Comparison of ENCODE assay signal across 8 cellular contexts in the genomic region with DNA sequence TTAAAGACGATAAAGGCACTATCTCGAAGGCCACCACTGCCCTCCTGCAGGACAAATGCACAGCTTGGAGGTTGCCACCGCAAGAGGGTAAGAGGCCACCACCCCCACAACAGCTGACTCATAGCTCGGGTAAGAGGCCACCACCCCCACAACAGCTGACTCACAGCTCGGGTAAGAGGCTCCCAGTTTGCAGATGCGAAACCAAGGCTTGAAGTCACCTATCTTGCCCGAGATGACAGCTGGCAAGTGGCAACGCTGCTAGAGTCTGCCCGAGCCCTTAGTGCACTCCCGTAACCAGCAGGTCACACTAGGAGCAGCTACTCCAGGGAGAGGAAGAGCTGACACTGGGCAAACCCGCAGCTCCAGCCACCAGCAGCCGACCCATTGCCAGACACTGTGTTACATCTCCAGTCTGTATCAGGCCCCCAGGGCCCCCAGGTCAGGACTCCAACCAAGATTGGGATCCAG. TPM values are rescaled to one million over a fixed set of nuclear protein-coding genes. Genes with fewer than 3 reads are reported as not detected.
DNase-seq lines count a peak whose midpoint lies in the region; ATAC-seq, FAIRE-seq and TF ChIP-seq lines count a peak whose summit lies in the region.

No MANE protein-coding gene starts in this region.

- TF ChIP-seq RAD21 in H1 (IDR thresholded peaks at IDR 0.05 in 1 of 2, conservative IDR thresholded peaks at IDR 0.05 in 1 of 2; ENCODE audit: low read depth in 2 of 2, low read length in 2 of 2), result no peak

- CTCF ChIA-PET in H1 (lab: Charles Lee; ENCODE audit: partially characterized antibody), result interaction anchor here (0.6 to 2.4 kb wide), 7 partner anchors 8 to 220 kb away, joined by 3 to 9 read pairs (median 3); no protein-coding TSS in a partner anchor

- no peak overlapping the region for H4K5ac ChIP-seq in H1 (ENCODE audit: insufficient read length, low read depth, low read length)

- H3K27me3 ChIP-seq in H1 (replicated peaks in 1 of 4; ENCODE audit: control insufficient read depth in 3 of 4, extremely low read depth in 1 of 4, insufficient read depth in 3 of 4, low read length in 3 of 4) (no peaks in the 10 kb centered on the region; a peak in 2 of 7 replicates), smooth muscle cell (ENCODE audit: low read depth) (no peaks in the 10 kb centered on the region)

- H3K36me3 ChIP-seq in H1 (ENCODE audit: control insufficient read depth in 2 of 4, insufficient read depth in 4 of 4, low read length in 3 of 4) (no peaks in the 10 kb centered on the region), smooth muscle cell (ENCODE audit: low read depth) (no peaks in the 10 kb centered on the region)

- H2BK15ac ChIP-seq in H1 (ENCODE audit: low read length), result peak overlapping the region; percentile 31; the same call in 1 of the 2 replicates

- H4K20me1 ChIP-seq in H1 (replicated peaks in 1 of 2; ENCODE audit: control insufficient read depth in 1 of 2, insufficient read depth in 2 of 2, low read length in 2 of 2), result no peaks in the 10 kb centered on the region
- no peaks in the 10 kb centered on the region for H4K20me1 ChIP-seq in smooth muscle cell (ENCODE audit: low read depth)

- no peak overlapping the region for H3K9ac ChIP-seq in H1 (replicated peaks in 1 of 4; ENCODE audit: extremely low read depth in 1 of 4, low read depth in 3 of 4, low read length in 3 of 4)
- H3K9ac ChIP-seq in smooth muscle cell (ENCODE audit: low read depth), result no peak overlapping the region

- H3K4me3 ChIP-seq in H1 (ENCODE audit: extremely low read depth in 1 of 4, insufficient read depth in 2 of 4, low read depth in 3 of 4, low read length in 4 of 4) (no peak overlapping the region), smooth muscle cell (no peak overlapping the region)

- no peak for TF ChIP-seq EP300 in H1 (IDR thresholded peaks at IDR 0.05; ENCODE audit: borderline replicate concordance in 1 of 2, low read depth in 2 of 2, low read length in 2 of 2)

- 86% methylated on average over 12 of the region's 12 CpGs; no CpG with 5 or more reads in 1 of the 2 experiments for WGBS in H1 (ENCODE audit: extremely low coverage in 1 of 2, insufficient coverage in 1 of 2, insufficient read length in 1 of 2, insufficient replicate concordance in 2 of 2, low coverage in 1 of 2, low lambda C conversion rate in 2 of 2, missing lambda C conversion rate in 1 of 2), 2 experiments
- WGBS in smooth muscle cell (ENCODE audit: low lambda C conversion rate), result 27% methylated on average over 12 of the region's 12 CpGs

- H2BK12ac ChIP-seq in H1 (ENCODE audit: low read depth, low read length), result 0 out of 2 replicates have a peak overlapping the region, but pooled peaks have one; percentile 5

- no peak overlapping the region; the same call in 1 of the 2 replicates for H3K18ac ChIP-seq in H1 (ENCODE audit: extremely low read depth, low read length)

- no peak overlapping the region for H2AK5ac ChIP-seq in H1 (ENCODE audit: low read depth, low read length)

- H3K4me1 ChIP-seq in H1 (replicated peaks in 1 of 4; ENCODE audit: control insufficient read depth in 3 of 4, insufficient read depth in 4 of 4, low read length in 3 of 4) (peaks cover 0 to 12% (median 7%) of the 10 kb centered on the region in 4 experiments; a peak in 6 of 7 replicates), smooth muscle cell (ENCODE audit: low read depth) (peaks cover 26% of the 10 kb centered on the region)

- peak; percentile 72 for ATAC-seq in GM21619 (IDR thresholded peaks at IDR 0.05; ENCODE audit: unreplicated experiment)

- H2BK120ac ChIP-seq in H1 (replicated peaks; ENCODE audit: low read depth, low read length), result no peak overlapping the region

- no peaks in the 10 kb centered on the region for H3K9me3 ChIP-seq in H1 (ENCODE audit: insufficient read depth in 2 of 2, low read depth in 1 of 2, low read length in 1 of 2)
- no peaks in the 10 kb centered on the region for H3K9me3 ChIP-seq in smooth muscle cell (replicated peaks; ENCODE audit: low read depth)

- POLR2A ChIA-PET in H1 (lab: Charles Lee; ENCODE audit: partially characterized antibody), result no interaction called here

- no peak for TF ChIP-seq POLR2A in H1 (IDR thresholded peaks at IDR 0.05; ENCODE audit: control extremely low read depth in 1 of 2, low read depth in 2 of 2, low read length in 2 of 2)

- no peaks in the 10 kb centered on the region for H3K79me1 ChIP-seq in H1 (ENCODE audit: low read depth, low read length)

- FAIRE-seq in H1 (lab: Jason Lieb, UNC), result no peak

- no peak overlapping the region for H4K8ac ChIP-seq in H1 (ENCODE audit: extremely low read depth, insufficient read depth, low read length)

- TF ChIP-seq CTCF in H1 (IDR thresholded peaks at IDR 0.05; ENCODE audit: control extremely low read depth in 1 of 3, insufficient read depth in 1 of 3, low read depth in 1 of 3, low read length in 3 of 3) (no peak), smooth muscle cell (IDR thresholded peaks at IDR 0.05; ENCODE audit: borderline replicate concordance, insufficient read depth, poor library complexity, severe bottlenecking) (no peak)

- no peaks in the 10 kb centered on the region for H3F3A ChIP-seq in smooth muscle cell (ENCODE audit: low read depth)

- H3K23me2 ChIP-seq in H1 (ENCODE audit: low read depth, low read length), result no peaks in the 10 kb centered on the region; the same call in 1 of the 2 replicates

- DNase-seq in DMS 273 (lab: John Stamatoyannopoulos, UW; ENCODE audit: unreplicated experiment), result peak; percentile 83
- DNase-seq in M059J (ENCODE audit: low read depth), result peak; percentile 94
- DNase-seq in activated CD4-positive, alpha-beta T cell treated with anti-CD3 and anti-CD28 coated beads for 4 hours, result peak; percentile 66 to 75
- DNase-seq in H1 (ENCODE audit: low read depth in 1 of 2, low spot score in 2 of 2), result no peak
- DNase-seq in smooth muscle cell (lab: John Stamatoyannopoulos, UW; ENCODE audit: unreplicated experiment), result no peak
- DNase-seq in iPS-NIHi11 (ENCODE audit: low spot score), result no peak
- no peak for DNase-seq in NCI-H2029 (lab: John Stamatoyannopoulos, UW)

- H3K14ac ChIP-seq in H1 (ENCODE audit: insufficient read length), result no peak overlapping the region

- H4K91ac ChIP-seq in H1 (replicated peaks; ENCODE audit: insufficient read length, low read length), result no peak overlapping the region

- H3K79me2 ChIP-seq in H1 (ENCODE audit: control insufficient read depth in 1 of 2, insufficient read depth in 2 of 2, low read length in 2 of 2) (no peaks in the 10 kb centered on the region), smooth muscle cell (ENCODE audit: low read depth) (no peaks in the 10 kb centered on the region)

- H3K4me2 ChIP-seq in H1 (ENCODE audit: insufficient read depth in 1 of 2, low read depth in 2 of 2, low read length in 2 of 2), result 0 out of 4 replicates have a peak overlapping the region, but pooled peaks of 1 of the 2 experiments have one; percentile 8
- peak overlapping the region; percentile 61 for H3K4me2 ChIP-seq in smooth muscle cell

- no peak overlapping the region for H3K4ac ChIP-seq in H1 (replicated peaks; ENCODE audit: insufficient read length, low read depth, low read length)

- H3K56ac ChIP-seq in H1 (replicated peaks; ENCODE audit: insufficient read length, low read depth, low read length), result no peak overlapping the region

- no peak overlapping the region for H3K27ac ChIP-seq in H1 (ENCODE audit: low read depth, low read length)
- peak overlapping the region; percentile 39 for H3K27ac ChIP-seq in smooth muscle cell (ENCODE audit: low read depth)

- no peak overlapping the region for H3K23ac ChIP-seq in H1 (ENCODE audit: insufficient read length)

- H2BK5ac ChIP-seq in H1 (ENCODE audit: low read depth, low read length), result no peak overlapping the region

- H2BK20ac ChIP-seq in H1 (ENCODE audit: low read length), result no peak overlapping the region

- H2AFZ ChIP-seq in H1 (ENCODE audit: low read length) (no peak overlapping the region), smooth muscle cell (ENCODE audit: low read depth) (no peak overlapping the region)

TF ChIP-seq in H1, 55 proteins besides CTCF, POLR2A, EP300 and RAD21:
- TF ChIP-seq BACH1 (IDR thresholded peaks at IDR 0.05; ENCODE audit: low read length), result peak; percentile 77
- peak; percentile 32; the same call in 1 of the 2 replicates for TF ChIP-seq MAFK (IDR thresholded peaks at IDR 0.05; ENCODE audit: low read depth, low read length)
- TF ChIP-seq EGR1 (IDR thresholded peaks at IDR 0.05; ENCODE audit: borderline replicate concordance, low read depth, low read length), result peak; percentile 57; the same call in 1 of the 2 replicates
- TF ChIP-seq NANOG (IDR thresholded peaks at IDR 0.05; ENCODE audit: insufficient read depth, low read depth, low read length, poor library complexity, severe bottlenecking), result no peak

RNA-seq across cellular contexts. Expression of a gene that starts 17.1 kb away (rescaled TPM):
- total RNA-seq in M059J (2014; rRNA removed; shearing (Covaris generic)), result 9.2 and 14.3 TPM in 2 replicates
- total RNA-seq in H1 (2021; fragmentation: NEBNext Ultra II Directional; extraction: Animal tissue kit (Norgen Biotek cat#: 25700)), result 4.0 and 5.3 TPM in 2 replicates
- polyA plus RNA-seq in H1 (2011; rRNA removed) (6.4 and 8.2 TPM in 2 replicates), smooth muscle cell (37.0 and 44.5 TPM in 2 replicates)
- 5.0 TPM for polyA plus RNA-seq in H1 (2011; cell fraction: cytosol; rRNA removed)
- 5.0 TPM for polyA plus RNA-seq in H1 (2011; cell fraction: nucleus; rRNA removed)
- polyA plus RNA-seq in H1 (2012, experiment 1 of 2), result 3.3 to 5.5 TPM (median 4.1 TPM) in 4 replicates
- polyA plus RNA-seq in H1 (2012, experiment 2 of 2), result 4.3 TPM
- 2.6 TPM for polyA plus RNA-seq in H1 (2013, experiment 1 of 2)
- 2.9 TPM for polyA plus RNA-seq in H1 (2013, experiment 2 of 2)
- 5.3 and 7.5 TPM in 2 replicates for polyA minus RNA-seq in H1 (2011; rRNA and poly(A)+ RNA removed)
- 4.0 TPM for polyA minus RNA-seq in H1 (2011; cell fraction: cytosol; rRNA and poly(A)+ RNA removed)
- polyA minus RNA-seq in H1 (2011; cell fraction: nucleus; rRNA and poly(A)+ RNA removed), result 2.9 TPM
- 27.6 and 38.0 TPM in 2 replicates for total RNA-seq in smooth muscle cell

RNA-seq across cellular contexts. Expression of a gene that starts 41.0 kb away (rescaled TPM):
- total RNA-seq in M059J (2014; rRNA removed; shearing (Covaris generic)), result 7.7 and 15.9 TPM in 2 replicates
- total RNA-seq in H1 (2021; fragmentation: NEBNext Ultra II Directional; extraction: Animal tissue kit (Norgen Biotek cat#: 25700)), result 3.8 and 4.0 TPM in 2 replicates
- polyA plus RNA-seq in H1 (2011; rRNA removed) (3.6 and 5.0 TPM in 2 replicates), smooth muscle cell (13.6 and 15.3 TPM in 2 replicates)
- 3.7 TPM for polyA plus RNA-seq in H1 (2011; cell fraction: cytosol; rRNA removed)
- polyA plus RNA-seq in H1 (2011; cell fraction: nucleus; rRNA removed), result 6.8 TPM
- polyA plus RNA-seq in H1 (2012, experiment 1 of 2), result 3.3 to 5.0 TPM (median 3.8 TPM) in 4 replicates
- polyA plus RNA-seq in H1 (2012, experiment 2 of 2), result 3.4 TPM
- polyA plus RNA-seq in H1 (2013, experiment 1 of 2), result 5.8 TPM
- polyA plus RNA-seq in H1 (2013, experiment 2 of 2), result 4.7 TPM
- 3.8 and 3.9 TPM in 2 replicates for polyA minus RNA-seq in H1 (2011; rRNA and poly(A)+ RNA removed)
- 3.4 TPM for polyA minus RNA-seq in H1 (2011; cell fraction: cytosol; rRNA and poly(A)+ RNA removed)
- polyA minus RNA-seq in H1 (2011; cell fraction: nucleus; rRNA and poly(A)+ RNA removed), result 3.4 TPM
- total RNA-seq in smooth muscle cell, result 15.1 and 17.3 TPM in 2 replicates

Comparison
In these comparisons a context has a peak if more than half of its experiments do, and no peak if none do; other contexts are left out.
1. DNase-seq: peak in DMS 273 (single experiment), M059J (single experiment) and activated CD4-positive, alpha-beta T cell treated with anti-CD3 and anti-CD28 coated beads for 4 hours (2 of 2); none in H1 (0 of 2), smooth muscle cell (single experiment), iPS-NIHi11 (single experiment) and NCI-H2029 (single experiment).